Comparison of ENCODE assay signal across 1 cellular context in genomic region chr5:133994990-133995333, GRCh38.
TF ChIP-seq lines count a peak whose summit lies in the region.

No MANE protein-coding gene starts in this region.

TF ChIP-seq in A549, 52 proteins besides CTCF, POLR2A, EP300 and RAD21 (continued from another document):
- TF ChIP-seq, protein P1, sequence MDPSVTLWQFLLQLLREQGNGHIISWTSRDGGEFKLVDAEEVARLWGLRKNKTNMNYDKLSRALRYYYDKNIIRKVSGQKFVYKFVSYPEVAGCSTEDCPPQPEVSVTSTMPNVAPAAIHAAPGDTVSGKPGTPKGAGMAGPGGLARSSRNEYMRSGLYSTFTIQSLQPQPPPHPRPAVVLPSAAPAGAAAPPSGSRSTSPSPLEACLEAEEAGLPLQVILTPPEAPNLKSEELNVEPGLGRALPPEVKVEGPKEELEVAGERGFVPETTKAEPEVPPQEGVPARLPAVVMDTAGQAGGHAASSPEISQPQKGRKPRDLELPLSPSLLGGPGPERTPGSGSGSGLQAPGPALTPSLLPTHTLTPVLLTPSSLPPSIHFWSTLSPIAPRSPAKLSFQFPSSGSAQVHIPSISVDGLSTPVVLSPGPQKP (IDR thresholded peaks at IDR 0.05; ENCODE audit: low read depth, low read length) = no peak
- TF ChIP-seq ZSCAN20 (CRISPR knock-in tag; IDR thresholded peaks at IDR 0.05) (no peak), MYC (IDR thresholded peaks at IDR 0.05; ENCODE audit: borderline replicate concordance, low read length) (no peak), BHLHE40 (IDR thresholded peaks at IDR 0.05; ENCODE audit: low read depth, low read length) (no peak), HMGXB4 (CRISPR knock-in tag; IDR thresholded peaks at IDR 0.05; ENCODE audit: borderline replicate concordance) (no peak)
